In the genomic region with DNA sequence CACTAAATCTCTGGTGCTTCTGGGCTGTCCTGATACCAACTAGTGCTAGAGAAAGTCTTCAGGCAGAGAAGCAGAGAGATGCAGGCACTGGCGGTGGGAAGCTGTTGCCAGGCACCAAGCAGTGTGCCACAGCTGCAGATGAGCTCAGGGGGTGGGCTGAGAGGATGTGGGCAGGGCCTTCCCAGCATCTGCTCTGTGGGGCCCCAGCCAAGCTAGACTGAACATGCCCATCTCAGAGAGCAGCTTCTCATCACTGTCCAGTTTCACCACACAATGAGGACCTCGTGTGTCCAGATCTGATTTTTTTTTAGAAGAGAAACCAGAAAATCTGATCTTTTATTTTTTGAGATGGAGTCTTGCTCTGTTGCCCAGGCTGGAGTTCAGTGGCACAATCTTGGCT, we compare ENCODE assay signal across 12 cellular contexts. TPM values are rescaled to one million over a fixed set of nuclear protein-coding genes. Genes with fewer than 3 reads are reported as not detected.
DNase-seq lines count a peak whose midpoint lies in the region; ATAC-seq and FAIRE-seq lines count a peak whose summit lies in the region.
"Had no signal": no experiment of that assay in that cellular context is flagged by ENCODE, and none has a peak within 500 bp of the region (broad histone marks: within the 10 kb centered on the region; RNA-seq: fewer than 3 reads in every experiment).

No MANE protein-coding gene starts in this region.

- H3K27ac Mint-ChIP-seq in activated naive CD8-positive, alpha-beta T cell treated with anti-CD3 and anti-CD28 coated beads, Interleukin-2, amount 10 ng/mL, durations not matched to agents 7 days and 5 days: peak overlapping the region; percentile 70
- no peak overlapping the region for H3K27ac Mint-ChIP-seq in memory B cell

- 47 to 82% (median 74%) methylated on average over 2 of the region's 2 CpGs for whole genome bisulfite sequencing in small intestine, 3 donors

- H3K36me3 Mint-ChIP-seq in activated naive CD8-positive, alpha-beta T cell treated with anti-CD3 and anti-CD28 coated beads, Interleukin-2, amount 10 ng/mL, durations not matched to agents 7 days and 5 days: peaks cover 3% of the 10 kb centered on the region
- peaks cover 14% of the 10 kb centered on the region for H3K36me3 Mint-ChIP-seq in memory B cell

- no peak overlapping the region for H3K4me3 ChIP-seq in small intestine (ENCODE audit: low read depth in 1 of 2, low read length in 2 of 2)

- H3K9me3 Mint-ChIP-seq in activated naive CD8-positive, alpha-beta T cell treated with anti-CD3 and anti-CD28 coated beads, Interleukin-2, amount 10 ng/mL, durations not matched to agents 7 days and 5 days: no peaks in the 10 kb centered on the region
- no peaks in the 10 kb centered on the region for H3K9me3 Mint-ChIP-seq in memory B cell

- H3K27me3 Mint-ChIP-seq in activated naive CD8-positive, alpha-beta T cell treated with anti-CD3 and anti-CD28 coated beads, Interleukin-2, amount 10 ng/mL, durations not matched to agents 7 days and 5 days: no peaks in the 10 kb centered on the region
- no peaks in the 10 kb centered on the region for H3K27me3 Mint-ChIP-seq in memory B cell

- H3K4me3 Mint-ChIP-seq in activated naive CD8-positive, alpha-beta T cell treated with anti-CD3 and anti-CD28 coated beads, Interleukin-2, amount 10 ng/mL, durations not matched to agents 7 days and 5 days: no peak overlapping the region
- H3K4me3 Mint-ChIP-seq in memory B cell: no peak overlapping the region

- FAIRE-seq in small intestine (lab: Jason Lieb, UNC): no peak
- FAIRE-seq: endothelial cell of umbilical vein had no signal

- peaks cover 3 to 7% of the 10 kb centered on the region in 2 donors for H3K36me3 ChIP-seq in small intestine (ENCODE audit: control insufficient read depth in 2 of 2, insufficient read depth in 2 of 2, low read length in 2 of 2)

- no peaks in the 10 kb centered on the region for H3K9me3 ChIP-seq in small intestine (ENCODE audit: control insufficient read depth, low read depth)

- no peaks in the 10 kb centered on the region for H3K27me3 ChIP-seq in small intestine (ENCODE audit: control insufficient read depth in 2 of 2, insufficient read depth in 2 of 2, low read length in 2 of 2)

- H3K4me1 ChIP-seq in small intestine (ENCODE audit: control insufficient read depth in 2 of 2, insufficient read depth in 1 of 2, low read depth in 1 of 2, low read length in 1 of 2): no peaks in the 10 kb centered on the region

- ATAC-seq in HG03045 (IDR thresholded peaks at IDR 0.05; ENCODE audit: unreplicated experiment) (peak; percentile 55), memory B cell (ENCODE audit: low read depth) (peak; percentile 32), GM21367 (IDR thresholded peaks at IDR 0.05; ENCODE audit: unreplicated experiment) (no peak)
- peak; percentile 100 for ATAC-seq in activated naive CD8-positive, alpha-beta T cell treated with anti-CD3 and anti-CD28 coated beads, Interleukin-2, amount 10 ng/mL, durations not matched to agents 7 days and 5 days (ENCODE audit: low read depth)

- H3K4me1 Mint-ChIP-seq in activated naive CD8-positive, alpha-beta T cell treated with anti-CD3 and anti-CD28 coated beads, Interleukin-2, amount 10 ng/mL, durations not matched to agents 7 days and 5 days: peaks cover 13% of the 10 kb centered on the region
- H3K4me1 Mint-ChIP-seq in memory B cell: peaks cover 9% of the 10 kb centered on the region

- POLR2A ChIA-PET in activated naive CD8-positive, alpha-beta T cell treated with anti-CD3 and anti-CD28 coated beads, Interleukin-2, amount 10 ng/mL, durations not matched to agents 7 days and 5 days (lab: Charles Lee): interaction anchor here (1.9 kb wide), 1 partner anchor 25 kb away, joined by 4 read pairs; no protein-coding TSS in a partner anchor

- no peak overlapping the region for H3K27ac ChIP-seq in small intestine (ENCODE audit: low read depth in 1 of 2, low read length in 1 of 2)
- H3K27ac ChIP-seq: VCaP had no signal

- DNase-seq in C1 segment of cervical spinal cord (lab: John Stamatoyannopoulos, UW) (peak in 10 of 14 donors; percentile 22 to 89 (median 64)), memory B cell (ENCODE audit: low spot score in 2 of 2) (no peak), NOMO-1 treated with dmso at 0.1 percent for 144 hours (lab: John Stamatoyannopoulos, UW; ENCODE audit: unreplicated experiment) (no peak), DMS79 treated with DMSO at 0.1 percent for 48 hours (lab: John Stamatoyannopoulos, UW) (no peak), small intestine (no peak)
- no peak for DNase-seq in activated naive CD8-positive, alpha-beta T cell treated with anti-CD3 and anti-CD28 coated beads, Interleukin-2, amount 10 ng/mL, durations not matched to agents 7 days and 5 days
- DNase-seq: NCI-H1436 had no signal

RNA-seq across cellular contexts. Expression of gene PSKH1, which starts 17.1 kb away (rescaled TPM):
- total RNA-seq in activated naive CD8-positive, alpha-beta T cell treated with anti-CD3 and anti-CD28 coated beads, Interleukin-2, amount 10 ng/mL, durations not matched to agents 7 days and 5 days: 10 to 100 TPM; 22.8 to 25.6 TPM
- 10 to 100 TPM; 13.8 to 28.4 (median 18.8) TPM for polyA plus RNA-seq in small intestine

RNA-seq across cellular contexts. Expression of gene CTRL, which starts 21.5 kb away (rescaled TPM):
- total RNA-seq in activated naive CD8-positive, alpha-beta T cell treated with anti-CD3 and anti-CD28 coated beads, Interleukin-2, amount 10 ng/mL, durations not matched to agents 7 days and 5 days: 1 to 10 TPM; 4.9 to 7.2 TPM
- polyA plus RNA-seq in small intestine: 1 to 10 TPM; 1.4 to 6.7 (median 5.4) TPM

RNA-seq across cellular contexts. Expression of gene NRN1L, which starts 25.5 kb away (rescaled TPM):
- 1 to 10 TPM; 2.1 to 3.1 TPM for total RNA-seq in activated naive CD8-positive, alpha-beta T cell treated with anti-CD3 and anti-CD28 coated beads, Interleukin-2, amount 10 ng/mL, durations not matched to agents 7 days and 5 days
- 1 to 10 TPM in 2 of 3 donors, under 1 TPM in 1; 0.69 to 6.0 (median 2.4) TPM for polyA plus RNA-seq in small intestine
- total RNA-seq: endothelial cell of umbilical vein had no signal
- polyA plus RNA-seq: neural cell had no signal

RNA-seq across cellular contexts. Expression of gene PSMB10, which starts 26.5 kb away (rescaled TPM):
- total RNA-seq in activated naive CD8-positive, alpha-beta T cell treated with anti-CD3 and anti-CD28 coated beads, Interleukin-2, amount 10 ng/mL, durations not matched to agents 7 days and 5 days: 100 to 1,000 TPM; 220 to 246 TPM
- polyA plus RNA-seq in small intestine: 100 to 1,000 TPM; 197 to 354 (median 245) TPM

RNA-seq across cellular contexts. Expression of gene LCAT, which starts 33.8 kb away (rescaled TPM):
- total RNA-seq in activated naive CD8-positive, alpha-beta T cell treated with anti-CD3 and anti-CD28 coated beads, Interleukin-2, amount 10 ng/mL, durations not matched to agents 7 days and 5 days: 10 to 100 TPM; 17.6 to 23.6 TPM
- polyA plus RNA-seq in small intestine: 1 to 10 TPM in 2 of 3 donors, under 1 TPM in 1; 0.54 to 4.4 (median 1.3) TPM

Comparison
In these comparisons a context has a peak if more than half of its experiments do, and no peak if none do; other contexts are left out.
1. DNase-seq: peak in C1 segment of cervical spinal cord (10 of 14); none in activated naive CD8-positive, alpha-beta T cell treated with anti-CD3 and anti-CD28 coated beads, Interleukin-2, amount 10 ng/mL, durations not matched to agents 7 days and 5 days (single experiment), memory B cell (0 of 2), NOMO-1 treated with dmso at 0.1 percent for 144 hours (single experiment), DMS79 treated with DMSO at 0.1 percent for 48 hours (single experiment) and small intestine (single experiment).